Comparison of ENCODE assay signal across 1 cellular context in the genomic region with DNA sequence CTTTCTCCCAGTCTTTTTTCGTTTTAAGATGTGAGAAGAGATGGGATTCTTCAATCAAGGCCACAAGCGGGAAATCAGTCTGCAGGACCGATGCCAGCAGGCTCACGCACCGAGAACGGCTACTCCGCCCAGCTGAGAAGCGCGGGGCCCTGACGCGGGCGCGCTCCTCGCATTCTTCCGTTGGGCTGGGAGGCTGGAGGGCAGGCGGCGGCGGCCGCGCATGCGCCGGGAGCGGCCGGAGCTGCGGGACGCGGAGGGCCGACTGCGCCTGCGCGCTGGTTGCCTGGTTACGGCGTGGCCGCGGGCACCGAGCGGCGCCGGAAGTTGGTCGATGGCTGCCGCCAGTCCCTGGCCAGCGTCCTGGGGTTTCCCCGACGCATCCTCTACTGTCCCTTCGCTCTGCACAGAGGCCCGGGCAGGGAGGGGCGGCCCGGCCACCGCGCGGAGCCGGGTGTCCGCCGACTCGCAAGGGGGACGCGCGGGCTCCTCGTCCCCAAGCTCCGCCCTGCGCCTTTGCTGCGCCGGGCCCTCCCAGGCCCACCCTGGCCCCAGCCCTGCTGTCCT.
TF ChIP-seq lines count a peak whose summit lies in the region.

No MANE protein-coding gene starts in this region.

TF ChIP-seq in K562, 482 proteins besides CTCF, POLR2A, EP300 and RAD21 (continued from another document and continues in another):
- TF ChIP-seq TOE1 (IDR thresholded peaks at IDR 0.05; ENCODE audit: borderline replicate concordance), result no peak
- no peak for TF ChIP-seq TOE1 (CRISPR knock-in tag; IDR thresholded peaks at IDR 0.05; ENCODE audit: borderline replicate concordance, low read depth)
- TF ChIP-seq SAFB (IDR thresholded peaks at IDR 0.05; ENCODE audit: borderline replicate concordance, low read depth, low read length), result 0 out of 2 replicates have a peak, but pooled peaks have one; percentile 10
- TF ChIP-seq PHF8 (IDR thresholded peaks at IDR 0.05; ENCODE audit: borderline replicate concordance, low read length), result peak; percentile 66; the same call in 1 of the 2 replicates
- TF ChIP-seq FOXA1 (IDR thresholded peaks at IDR 0.05; ENCODE audit: borderline replicate concordance), result no peak
- TF ChIP-seq NFE2 (IDR thresholded peaks at IDR 0.05; ENCODE audit: low read depth), result 0 out of 2 replicates have a peak, but pooled peaks have one; percentile 9
- TF ChIP-seq, protein P1, sequence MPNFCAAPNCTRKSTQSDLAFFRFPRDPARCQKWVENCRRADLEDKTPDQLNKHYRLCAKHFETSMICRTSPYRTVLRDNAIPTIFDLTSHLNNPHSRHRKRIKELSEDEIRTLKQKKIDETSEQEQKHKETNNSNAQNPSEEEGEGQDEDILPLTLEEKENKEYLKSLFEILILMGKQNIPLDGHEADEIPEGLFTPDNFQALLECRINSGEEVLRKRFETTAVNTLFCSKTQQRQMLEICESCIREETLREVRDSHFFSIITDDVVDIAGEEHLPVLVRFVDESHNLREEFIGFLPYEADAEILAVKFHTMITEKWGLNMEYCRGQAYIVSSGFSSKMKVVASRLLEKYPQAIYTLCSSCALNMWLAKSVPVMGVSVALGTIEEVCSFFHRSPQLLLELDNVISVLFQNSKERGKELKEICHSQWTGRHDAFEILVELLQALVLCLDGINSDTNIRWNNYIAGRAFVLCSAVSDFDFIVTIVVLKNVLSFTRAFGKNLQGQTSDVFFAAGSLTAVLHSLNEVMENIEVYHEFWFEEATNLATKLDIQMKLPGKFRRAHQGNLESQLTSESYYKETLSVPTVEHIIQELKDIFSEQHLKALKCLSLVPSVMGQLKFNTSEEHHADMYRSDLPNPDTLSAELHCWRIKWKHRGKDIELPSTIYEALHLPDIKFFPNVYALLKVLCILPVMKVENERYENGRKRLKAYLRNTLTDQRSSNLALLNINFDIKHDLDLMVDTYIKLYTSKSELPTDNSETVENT (CRISPR knock-in tag; IDR thresholded peaks at IDR 0.05), result peak; percentile 60; the same call in 1 of the 2 replicates
- TF ChIP-seq MAZ (CRISPR knock-in tag; conservative IDR thresholded peaks at IDR 0.05 in 1 of 2, IDR thresholded peaks at IDR 0.05 in 1 of 2), result peak in 1 of 2 experiments; percentile 58; a peak in 2 of 4 replicates
- TF ChIP-seq KDM4B (IDR thresholded peaks at IDR 0.05; ENCODE audit: borderline replicate concordance in 2 of 2, low read depth in 1 of 2), result 0 out of 4 replicates have a peak, but pooled peaks of 1 of the 2 experiments have one; percentile 30
- TF ChIP-seq, protein P2, sequence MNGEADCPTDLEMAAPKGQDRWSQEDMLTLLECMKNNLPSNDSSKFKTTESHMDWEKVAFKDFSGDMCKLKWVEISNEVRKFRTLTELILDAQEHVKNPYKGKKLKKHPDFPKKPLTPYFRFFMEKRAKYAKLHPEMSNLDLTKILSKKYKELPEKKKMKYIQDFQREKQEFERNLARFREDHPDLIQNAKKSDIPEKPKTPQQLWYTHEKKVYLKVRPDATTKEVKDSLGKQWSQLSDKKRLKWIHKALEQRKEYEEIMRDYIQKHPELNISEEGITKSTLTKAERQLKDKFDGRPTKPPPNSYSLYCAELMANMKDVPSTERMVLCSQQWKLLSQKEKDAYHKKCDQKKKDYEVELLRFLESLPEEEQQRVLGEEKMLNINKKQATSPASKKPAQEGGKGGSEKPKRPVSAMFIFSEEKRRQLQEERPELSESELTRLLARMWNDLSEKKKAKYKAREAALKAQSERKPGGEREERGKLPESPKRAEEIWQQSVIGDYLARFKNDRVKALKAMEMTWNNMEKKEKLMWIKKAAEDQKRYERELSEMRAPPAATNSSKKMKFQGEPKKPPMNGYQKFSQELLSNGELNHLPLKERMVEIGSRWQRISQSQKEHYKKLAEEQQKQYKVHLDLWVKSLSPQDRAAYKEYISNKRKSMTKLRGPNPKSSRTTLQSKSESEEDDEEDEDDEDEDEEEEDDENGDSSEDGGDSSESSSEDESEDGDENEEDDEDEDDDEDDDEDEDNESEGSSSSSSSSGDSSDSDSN (IDR thresholded peaks at IDR 0.05; ENCODE audit: borderline replicate concordance in 1 of 2, low read depth in 2 of 2, low read length in 2 of 2), result peak in 1 of 2 experiments; percentile 36; a peak in 1 of 4 replicates
- TF ChIP-seq ELF1 (tag; IDR thresholded peaks at IDR 0.05), result peak; percentile 67; the same call in 1 of the 2 replicates
- TF ChIP-seq, protein P3, sequence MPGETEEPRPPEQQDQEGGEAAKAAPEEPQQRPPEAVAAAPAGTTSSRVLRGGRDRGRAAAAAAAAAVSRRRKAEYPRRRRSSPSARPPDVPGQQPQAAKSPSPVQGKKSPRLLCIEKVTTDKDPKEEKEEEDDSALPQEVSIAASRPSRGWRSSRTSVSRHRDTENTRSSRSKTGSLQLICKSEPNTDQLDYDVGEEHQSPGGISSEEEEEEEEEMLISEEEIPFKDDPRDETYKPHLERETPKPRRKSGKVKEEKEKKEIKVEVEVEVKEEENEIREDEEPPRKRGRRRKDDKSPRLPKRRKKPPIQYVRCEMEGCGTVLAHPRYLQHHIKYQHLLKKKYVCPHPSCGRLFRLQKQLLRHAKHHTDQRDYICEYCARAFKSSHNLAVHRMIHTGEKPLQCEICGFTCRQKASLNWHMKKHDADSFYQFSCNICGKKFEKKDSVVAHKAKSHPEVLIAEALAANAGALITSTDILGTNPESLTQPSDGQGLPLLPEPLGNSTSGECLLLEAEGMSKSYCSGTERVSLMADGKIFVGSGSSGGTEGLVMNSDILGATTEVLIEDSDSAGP (CRISPR knock-in tag; IDR thresholded peaks at IDR 0.05), result no peak
- no peak for TF ChIP-seq ZNF766 (CRISPR knock-in tag; conservative IDR thresholded peaks at IDR 0.05)
- TF ChIP-seq, protein P4, sequence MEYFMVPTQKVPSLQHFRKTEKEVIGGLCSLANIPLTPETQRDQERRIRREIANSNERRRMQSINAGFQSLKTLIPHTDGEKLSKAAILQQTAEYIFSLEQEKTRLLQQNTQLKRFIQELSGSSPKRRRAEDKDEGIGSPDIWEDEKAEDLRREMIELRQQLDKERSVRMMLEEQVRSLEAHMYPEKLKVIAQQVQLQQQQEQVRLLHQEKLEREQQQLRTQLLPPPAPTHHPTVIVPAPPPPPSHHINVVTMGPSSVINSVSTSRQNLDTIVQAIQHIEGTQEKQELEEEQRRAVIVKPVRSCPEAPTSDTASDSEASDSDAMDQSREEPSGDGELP (CRISPR knock-in tag; IDR thresholded peaks at IDR 0.05; ENCODE audit: borderline replicate concordance), result peak; percentile 93
- TF ChIP-seq, protein P5, sequence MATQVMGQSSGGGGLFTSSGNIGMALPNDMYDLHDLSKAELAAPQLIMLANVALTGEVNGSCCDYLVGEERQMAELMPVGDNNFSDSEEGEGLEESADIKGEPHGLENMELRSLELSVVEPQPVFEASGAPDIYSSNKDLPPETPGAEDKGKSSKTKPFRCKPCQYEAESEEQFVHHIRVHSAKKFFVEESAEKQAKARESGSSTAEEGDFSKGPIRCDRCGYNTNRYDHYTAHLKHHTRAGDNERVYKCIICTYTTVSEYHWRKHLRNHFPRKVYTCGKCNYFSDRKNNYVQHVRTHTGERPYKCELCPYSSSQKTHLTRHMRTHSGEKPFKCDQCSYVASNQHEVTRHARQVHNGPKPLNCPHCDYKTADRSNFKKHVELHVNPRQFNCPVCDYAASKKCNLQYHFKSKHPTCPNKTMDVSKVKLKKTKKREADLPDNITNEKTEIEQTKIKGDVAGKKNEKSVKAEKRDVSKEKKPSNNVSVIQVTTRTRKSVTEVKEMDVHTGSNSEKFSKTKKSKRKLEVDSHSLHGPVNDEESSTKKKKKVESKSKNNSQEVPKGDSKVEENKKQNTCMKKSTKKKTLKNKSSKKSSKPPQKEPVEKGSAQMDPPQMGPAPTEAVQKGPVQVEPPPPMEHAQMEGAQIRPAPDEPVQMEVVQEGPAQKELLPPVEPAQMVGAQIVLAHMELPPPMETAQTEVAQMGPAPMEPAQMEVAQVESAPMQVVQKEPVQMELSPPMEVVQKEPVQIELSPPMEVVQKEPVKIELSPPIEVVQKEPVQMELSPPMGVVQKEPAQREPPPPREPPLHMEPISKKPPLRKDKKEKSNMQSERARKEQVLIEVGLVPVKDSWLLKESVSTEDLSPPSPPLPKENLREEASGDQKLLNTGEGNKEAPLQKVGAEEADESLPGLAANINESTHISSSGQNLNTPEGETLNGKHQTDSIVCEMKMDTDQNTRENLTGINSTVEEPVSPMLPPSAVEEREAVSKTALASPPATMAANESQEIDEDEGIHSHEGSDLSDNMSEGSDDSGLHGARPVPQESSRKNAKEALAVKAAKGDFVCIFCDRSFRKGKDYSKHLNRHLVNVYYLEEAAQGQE (CRISPR knock-in tag; IDR thresholded peaks at IDR 0.05; ENCODE audit: low read depth), result 0 out of 2 replicates have a peak, but pooled peaks have one; percentile 51
- TF ChIP-seq TARDBP (IDR thresholded peaks at IDR 0.05), result 0 out of 2 replicates have a peak, but pooled peaks have one; percentile 26
- 0 out of 2 replicates have a peak, but pooled peaks have one; percentile 7 for TF ChIP-seq CREM (IDR thresholded peaks at IDR 0.05; ENCODE audit: low read depth)
- TF ChIP-seq TEAD4 (IDR thresholded peaks at IDR 0.05; ENCODE audit: low read length), result peak; percentile 55
- no peak for TF ChIP-seq TEAD4 (CRISPR knock-in tag; IDR thresholded peaks at IDR 0.05; ENCODE audit: borderline replicate concordance)
- TF ChIP-seq, protein P6, sequence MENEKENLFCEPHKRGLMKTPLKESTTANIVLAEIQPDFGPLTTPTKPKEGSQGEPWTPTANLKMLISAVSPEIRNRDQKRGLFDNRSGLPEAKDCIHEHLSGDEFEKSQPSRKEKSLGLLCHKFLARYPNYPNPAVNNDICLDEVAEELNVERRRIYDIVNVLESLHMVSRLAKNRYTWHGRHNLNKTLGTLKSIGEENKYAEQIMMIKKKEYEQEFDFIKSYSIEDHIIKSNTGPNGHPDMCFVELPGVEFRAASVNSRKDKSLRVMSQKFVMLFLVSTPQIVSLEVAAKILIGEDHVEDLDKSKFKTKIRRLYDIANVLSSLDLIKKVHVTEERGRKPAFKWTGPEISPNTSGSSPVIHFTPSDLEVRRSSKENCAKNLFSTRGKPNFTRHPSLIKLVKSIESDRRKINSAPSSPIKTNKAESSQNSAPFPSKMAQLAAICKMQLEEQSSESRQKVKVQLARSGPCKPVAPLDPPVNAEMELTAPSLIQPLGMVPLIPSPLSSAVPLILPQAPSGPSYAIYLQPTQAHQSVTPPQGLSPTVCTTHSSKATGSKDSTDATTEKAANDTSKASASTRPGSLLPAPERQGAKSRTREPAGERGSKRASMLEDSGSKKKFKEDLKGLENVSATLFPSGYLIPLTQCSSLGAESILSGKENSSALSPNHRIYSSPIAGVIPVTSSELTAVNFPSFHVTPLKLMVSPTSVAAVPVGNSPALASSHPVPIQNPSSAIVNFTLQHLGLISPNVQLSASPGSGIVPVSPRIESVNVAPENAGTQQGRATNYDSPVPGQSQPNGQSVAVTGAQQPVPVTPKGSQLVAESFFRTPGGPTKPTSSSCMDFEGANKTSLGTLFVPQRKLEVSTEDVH (IDR thresholded peaks at IDR 0.05; ENCODE audit: low read depth, partially characterized antibody), result no peak
- TF ChIP-seq, protein P7, sequence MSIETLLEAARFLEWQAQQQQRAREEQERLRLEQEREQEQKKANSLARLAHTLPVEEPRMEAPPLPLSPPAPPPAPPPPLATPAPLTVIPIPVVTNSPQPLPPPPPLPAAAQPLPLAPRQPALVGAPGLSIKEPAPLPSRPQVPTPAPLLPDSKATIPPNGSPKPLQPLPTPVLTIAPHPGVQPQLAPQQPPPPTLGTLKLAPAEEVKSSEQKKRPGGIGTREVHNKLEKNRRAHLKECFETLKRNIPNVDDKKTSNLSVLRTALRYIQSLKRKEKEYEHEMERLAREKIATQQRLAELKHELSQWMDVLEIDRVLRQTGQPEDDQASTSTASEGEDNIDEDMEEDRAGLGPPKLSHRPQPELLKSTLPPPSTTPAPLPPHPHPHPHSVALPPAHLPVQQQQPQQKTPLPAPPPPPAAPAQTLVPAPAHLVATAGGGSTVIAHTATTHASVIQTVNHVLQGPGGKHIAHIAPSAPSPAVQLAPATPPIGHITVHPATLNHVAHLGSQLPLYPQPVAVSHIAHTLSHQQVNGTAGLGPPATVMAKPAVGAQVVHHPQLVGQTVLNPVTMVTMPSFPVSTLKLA (conservative IDR thresholded peaks at IDR 0.05), result peak in 1 of 2 experiments; percentile 60; a peak in 2 of 4 replicates
- TF ChIP-seq KLF1 (tag; IDR thresholded peaks at IDR 0.05), result peak; percentile 96
- peak in 1 of 2 experiments; percentile 51; a peak in 1 of 4 replicates for TF ChIP-seq TBL1XR1 (IDR thresholded peaks at IDR 0.05; ENCODE audit: low read length in 2 of 2)
- peak; percentile 97 for TF ChIP-seq SAP30 (IDR thresholded peaks at IDR 0.05; ENCODE audit: borderline replicate concordance, insufficient read depth, low read depth, low read length, poor library complexity, severe bottlenecking)
- 0 out of 2 replicates have a peak, but pooled peaks have one; percentile 38 for TF ChIP-seq LCOR (CRISPR knock-in tag; IDR thresholded peaks at IDR 0.05)
- peak; percentile 92 for TF ChIP-seq CHD1 (IDR thresholded peaks at IDR 0.05; ENCODE audit: low read length)
- no peak for TF ChIP-seq SRSF1 (IDR thresholded peaks at IDR 0.05; ENCODE audit: low read depth, low read length)
- 0 out of 2 replicates have a peak, but pooled peaks have one; percentile 44 for TF ChIP-seq POLR2AphosphoS5 (IDR thresholded peaks at IDR 0.05; ENCODE audit: control insufficient read depth, insufficient read depth, low read depth, low read length)
- no peak for TF ChIP-seq SNRNP70 (optimal IDR thresholded peaks at IDR 0.05; ENCODE audit: low read depth, low read length)
- no peak for TF ChIP-seq JUN (IDR thresholded peaks at IDR 0.05; ENCODE audit: borderline replicate concordance, low read depth, low read length)
- no peak for TF ChIP-seq JUN (CRISPR knock-in tag; IDR thresholded peaks at IDR 0.05; ENCODE audit: borderline replicate concordance)
- TF ChIP-seq, protein P8, sequence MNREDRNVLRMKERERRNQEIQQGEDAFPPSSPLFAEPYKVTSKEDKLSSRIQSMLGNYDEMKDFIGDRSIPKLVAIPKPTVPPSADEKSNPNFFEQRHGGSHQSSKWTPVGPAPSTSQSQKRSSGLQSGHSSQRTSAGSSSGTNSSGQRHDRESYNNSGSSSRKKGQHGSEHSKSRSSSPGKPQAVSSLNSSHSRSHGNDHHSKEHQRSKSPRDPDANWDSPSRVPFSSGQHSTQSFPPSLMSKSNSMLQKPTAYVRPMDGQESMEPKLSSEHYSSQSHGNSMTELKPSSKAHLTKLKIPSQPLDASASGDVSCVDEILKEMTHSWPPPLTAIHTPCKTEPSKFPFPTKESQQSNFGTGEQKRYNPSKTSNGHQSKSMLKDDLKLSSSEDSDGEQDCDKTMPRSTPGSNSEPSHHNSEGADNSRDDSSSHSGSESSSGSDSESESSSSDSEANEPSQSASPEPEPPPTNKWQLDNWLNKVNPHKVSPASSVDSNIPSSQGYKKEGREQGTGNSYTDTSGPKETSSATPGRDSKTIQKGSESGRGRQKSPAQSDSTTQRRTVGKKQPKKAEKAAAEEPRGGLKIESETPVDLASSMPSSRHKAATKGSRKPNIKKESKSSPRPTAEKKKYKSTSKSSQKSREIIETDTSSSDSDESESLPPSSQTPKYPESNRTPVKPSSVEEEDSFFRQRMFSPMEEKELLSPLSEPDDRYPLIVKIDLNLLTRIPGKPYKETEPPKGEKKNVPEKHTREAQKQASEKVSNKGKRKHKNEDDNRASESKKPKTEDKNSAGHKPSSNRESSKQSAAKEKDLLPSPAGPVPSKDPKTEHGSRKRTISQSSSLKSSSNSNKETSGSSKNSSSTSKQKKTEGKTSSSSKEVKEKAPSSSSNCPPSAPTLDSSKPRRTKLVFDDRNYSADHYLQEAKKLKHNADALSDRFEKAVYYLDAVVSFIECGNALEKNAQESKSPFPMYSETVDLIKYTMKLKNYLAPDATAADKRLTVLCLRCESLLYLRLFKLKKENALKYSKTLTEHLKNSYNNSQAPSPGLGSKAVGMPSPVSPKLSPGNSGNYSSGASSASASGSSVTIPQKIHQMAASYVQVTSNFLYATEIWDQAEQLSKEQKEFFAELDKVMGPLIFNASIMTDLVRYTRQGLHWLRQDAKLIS (CRISPR knock-in tag; IDR thresholded peaks at IDR 0.05), result peak; percentile 25; the same call in 1 of the 2 replicates
- peak; percentile 38 for TF ChIP-seq TAF1 (IDR thresholded peaks at IDR 0.05; ENCODE audit: control insufficient read depth, extremely low read depth, insufficient read depth, low read length, severe bottlenecking)
- no peak for TF ChIP-seq FOXK1 (CRISPR knock-in tag; IDR thresholded peaks at IDR 0.05; ENCODE audit: borderline replicate concordance)
